11 cellular contexts compared by ENCODE assay signal in the genomic region with DNA sequence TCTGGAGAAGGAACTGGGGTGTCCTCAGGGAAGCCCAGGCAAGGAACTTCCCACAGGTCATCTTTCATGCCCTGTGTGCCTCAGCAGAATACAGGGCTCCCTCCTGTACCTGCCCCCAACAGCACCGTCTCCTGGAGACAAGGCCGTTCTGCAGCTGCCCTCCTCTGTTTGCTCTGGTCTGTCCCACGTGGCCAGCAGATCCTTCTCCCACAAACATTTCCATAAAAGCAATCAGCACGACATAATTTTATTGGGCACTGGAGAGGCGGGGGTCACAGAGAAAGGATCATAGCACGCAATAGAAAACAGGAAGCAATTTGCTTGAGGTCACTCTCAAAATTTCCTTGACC. TPM values are rescaled to one million over a fixed set of nuclear protein-coding genes. Genes with fewer than 3 reads are reported as not detected.
A peak's percentile ranks its signal among the peaks of the same experiment; 100 is the strongest.
DNase-seq lines count a peak whose midpoint lies in the region; ATAC-seq and TF ChIP-seq lines count a peak whose summit lies in the region.
"Had no signal": no experiment of that assay in that cellular context is flagged by ENCODE, and none has a peak within 500 bp of the region (broad histone marks: within the 10 kb centered on the region; RNA-seq: fewer than 3 reads in every experiment).

No MANE protein-coding gene starts in this region.

- no peak for TF ChIP-seq CTCF in left lung (IDR thresholded peaks at IDR 0.05)

- no peak for ATAC-seq in left lung
- ATAC-seq in HG02938 (IDR thresholded peaks at IDR 0.05; ENCODE audit: unreplicated experiment) = no peak
- ATAC-seq: Right ventricle myocardium inferior had no signal

- H3K4me1 ChIP-seq in left lung = peaks cover 4 to 73% of the 10 kb centered on the region in 2 donors
- H3K4me1 ChIP-seq: pancreas had no signal

- H3K27ac ChIP-seq in left lung = peak overlapping the region; percentile 27 to 85

- peaks cover 0 to 6% of the 10 kb centered on the region in 2 donors for H3K36me3 ChIP-seq in left lung
- H3K36me3 ChIP-seq: pancreas had no signal

- intact Hi-C loops in left lung (cut with DNase I) = no loop called here

- peak; percentile 48 for DNase-seq in stimulated activated CD4-positive, alpha-beta T cell treated with anti-CD3 and anti-CD28 coated beads, Interleukin-15, amount 100 ng/mL, for 24 hours
- no peak for DNase-seq in stimulated activated CD4-positive, alpha-beta T cell treated with anti-CD3 and anti-CD28 coated beads, Interleukin-2, amount 100 ng/mL, for 24 hours
- DNase-seq in SK-N-DZ (ENCODE audit: low spot score) = peak; percentile 28
- no peak for DNase-seq in left lung
- DNase-seq in NK-92 (lab: John Stamatoyannopoulos, UW; ENCODE audit: unreplicated experiment) = no peak
- DNase-seq in NOMO-1 treated with DMSO at 0.1 percent for 48 hours (lab: John Stamatoyannopoulos, UW; ENCODE audit: unreplicated experiment) = no peak
- no peak for DNase-seq in activated CD4-positive, CD25-positive, alpha-beta regulatory T cell treated with anti-CD3 and anti-CD28 coated beads, Interleukin-2, amount 50 U/mL, for 72 hours
- DNase-seq: Calu3, pancreas had no signal

- no peaks in the 10 kb centered on the region for H3K9me3 ChIP-seq in left lung
- H3K9me3 ChIP-seq: pancreas had no signal

- no peak overlapping the region for H3K4me3 ChIP-seq in left lung
- H3K4me3 ChIP-seq: pancreas had no signal

- no peaks in the 10 kb centered on the region for H3K27me3 ChIP-seq in left lung
- H3K27me3 ChIP-seq: pancreas had no signal

RNA-seq across cellular contexts. Expression of a gene that starts 29.5 kb away (rescaled TPM):
- polyA plus RNA-seq in SK-N-DZ (2014; cell fraction: cytosol; rRNA removed) = 0.50 and 1.0 TPM in 2 replicates
- 1.0 and 1.8 TPM in 2 replicates for polyA plus RNA-seq in SK-N-DZ (2014; cell fraction: nucleus; rRNA removed)
- total RNA-seq in left lung = 1 to 10 TPM; 5.2 to 6.0 TPM

Comparison
In these comparisons a context has a peak if more than half of its experiments do, and no peak if none do; other contexts are left out.
1. DNase-seq: peak in stimulated activated CD4-positive, alpha-beta T cell treated with anti-CD3 and anti-CD28 coated beads, Interleukin-15, amount 100 ng/mL, for 24 hours (single experiment) and SK-N-DZ (single experiment); none in stimulated activated CD4-positive, alpha-beta T cell treated with anti-CD3 and anti-CD28 coated beads, Interleukin-2, amount 100 ng/mL, for 24 hours (0 of 2), left lung (0 of 2), NK-92 (single experiment), NOMO-1 treated with DMSO at 0.1 percent for 48 hours (single experiment) and activated CD4-positive, CD25-positive, alpha-beta regulatory T cell treated with anti-CD3 and anti-CD28 coated beads, Interleukin-2, amount 50 U/mL, for 72 hours (single experiment).